In the genomic region with DNA sequence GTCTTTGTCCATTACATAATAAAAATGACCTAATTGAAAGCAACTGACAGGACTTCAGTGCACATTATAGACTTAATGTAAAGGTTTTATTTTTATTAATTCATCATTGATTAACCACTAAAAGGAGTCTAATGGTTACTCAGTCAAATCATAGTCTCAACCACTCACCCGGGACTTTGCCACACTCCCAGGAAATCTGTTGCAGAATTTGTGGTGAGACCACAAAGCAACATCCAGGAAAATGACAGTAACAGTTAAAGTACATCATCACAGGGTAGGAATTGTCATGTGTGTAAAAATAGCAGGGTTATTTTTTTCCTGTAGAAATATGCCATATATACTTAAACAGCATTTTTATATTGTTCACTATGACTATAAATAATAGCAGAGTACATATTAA, we compare ENCODE assay signal across 22 cellular contexts. TPM values are rescaled to one million over a fixed set of nuclear protein-coding genes. Genes with fewer than 3 reads are reported as not detected.
A peak's percentile ranks its signal among the peaks of the same experiment; 100 is the strongest.
DNase-seq lines count a peak whose midpoint lies in the region; TF ChIP-seq lines count a peak whose summit lies in the region.
"Had no signal": no experiment of that assay in that cellular context is flagged by ENCODE, and none has a peak within 500 bp of the region (broad histone marks: within the 10 kb centered on the region; RNA-seq: fewer than 3 reads in every experiment).

No MANE protein-coding gene starts in this region.

- H3K4me1 Mint-ChIP-seq in osteocyte (ENCODE audit: unreplicated experiment), result peaks cover 25% of the 10 kb centered on the region
- H3K4me1 Mint-ChIP-seq: neural crest cell had no signal

- WGBS in lower leg skin, 2 donors, result 73 to 89% methylated on average over 1 of the region's 1 CpG

- no peaks in the 10 kb centered on the region for H3K9me3 Mint-ChIP-seq in osteocyte (ENCODE audit: unreplicated experiment)
- H3K9me3 Mint-ChIP-seq: neural crest cell; T-helper 1 cell treated with Interleukin-12 subunit alpha and Interleukin-12 subunit beta and Interleukin-4 antibody, amounts not matched to agents 30 μg/mL and 1 μg/mL, for 36 hours had no signal

- H3K4me3 Mint-ChIP-seq in osteocyte (ENCODE audit: unreplicated experiment), result no peak overlapping the region
- H3K4me3 Mint-ChIP-seq: neural crest cell; T-helper 1 cell treated with Interleukin-12 subunit alpha and Interleukin-12 subunit beta and Interleukin-4 antibody, amounts not matched to agents 30 μg/mL and 1 μg/mL, for 36 hours had no signal

- no peaks in the 10 kb centered on the region for H3K27me3 Mint-ChIP-seq in osteocyte (ENCODE audit: unreplicated experiment)

- peaks cover 4% of the 10 kb centered on the region for H3K36me3 Mint-ChIP-seq in osteocyte (ENCODE audit: unreplicated experiment)

- TF ChIP-seq CTCF in osteocyte (IDR thresholded peaks at IDR 0.05), result no peak
- no peak for TF ChIP-seq CTCF in lower leg skin (IDR thresholded peaks at IDR 0.05)

- intact Hi-C loops in lower leg skin (cut with DNase I; ENCODE audit: low total_unique reads), result no loop called here

- peak overlapping the region; percentile 23 for H3K27ac Mint-ChIP-seq in osteocyte (ENCODE audit: unreplicated experiment)
- H3K27ac Mint-ChIP-seq: T-helper 1 cell treated with Interleukin-12 subunit alpha and Interleukin-12 subunit beta and Interleukin-4 antibody, amounts not matched to agents 30 μg/mL and 1 μg/mL, for 36 hours had no signal

- no peak overlapping the region for H3K4me3 ChIP-seq in lower leg skin (ENCODE audit: low read depth, poor library complexity, severe bottlenecking)
- H3K4me3 ChIP-seq: mucosa of descending colon, tibial artery had no signal

- DNase-seq in EH (ENCODE audit: low read depth) (peak; percentile 51), KBM-7 (peak; percentile 53), amniotic epithelial cell (ENCODE audit: low read depth) (peak; percentile 35), osteocyte (ENCODE audit: extremely low spot score, unreplicated experiment) (no peak), lower leg skin (ENCODE audit: low spot score in 2 of 2) (no peak)
- DNase-seq in activated CD4-positive, alpha-beta T cell treated with anti-CD3 and anti-CD28 coated beads for 1 hour, result no peak
- no peak for DNase-seq in activated CD4-positive, CD25-positive, alpha-beta regulatory T cell (lab: John Stamatoyannopoulos, UW)
- DNase-seq: activated CD8-positive, alpha-beta memory T cell treated with anti-CD3 and anti-CD28 coated beads, Interleukin-2, amount 50 U/mL, for 4 hours; activated gamma-delta T cell; Karpas-422; mucosa of descending colon; NCI-H1417 treated with DMSO at 0.1 percent for 48 hours; NCI-H2171; Right ventricle myocardium superior; small intestine; stimulated activated CD4-positive, alpha-beta T cell treated with anti-CD3 and anti-CD28 coated beads, Interleukin-2, amount 100 ng/mL, for 48 hours; stimulated activated naive CD8-positive, alpha-beta T cell treated with anti-CD3 and anti-CD28 coated beads, Interleukin-15, Interleukin-2, amounts not matched to agents 100 U/mL and 50 U/mL, for 24 hours; tibial artery had no signal

- TF ChIP-seq POLR2A in lower leg skin (IDR thresholded peaks at IDR 0.05), result no peak

- in situ Hi-C loops in KBM-7 (cut with MboI; ENCODE audit: low pct_unique_long_range_greater_than_20kb, low sequenced_read_pairs), result no loop called here

RNA-seq across cellular contexts. Expression of a gene that starts 6.3 kb away (rescaled TPM):
- 13.9 and 16.0 TPM in 2 replicates for total RNA-seq in osteocyte
- 1 to 10 TPM in 3 of 4 donors, under 1 TPM in 1; 0.91 to 1.5 (median 1.3) TPM for total RNA-seq in lower leg skin
- total RNA-seq: HT-29, OCI-LY7 had no signal

Comparison
In these comparisons a context has a peak if more than half of its experiments do, and no peak if none do; other contexts are left out.
1. DNase-seq: peak in EH (single experiment), KBM-7 (single experiment) and amniotic epithelial cell (single experiment); none in osteocyte (single experiment), activated CD4-positive, alpha-beta T cell treated with anti-CD3 and anti-CD28 coated beads for 1 hour (single experiment), activated CD4-positive, CD25-positive, alpha-beta regulatory T cell (0 of 4) and lower leg skin (0 of 2).